ENCODE assay signal across 1 cellular context in genomic region chr3:130893240-130894129, GRCh38.
TF ChIP-seq lines count a peak whose summit lies in the region.

TSS of gene ATP2C1 (plus strand) at chr3:130894084. CDS start at chr3:130894770, 686 bp downstream.

TF ChIP-seq in SK-N-SH, 30 proteins besides CTCF, POLR2A, EP300 and RAD21 (continued from another document):
- TF ChIP-seq USF1 (IDR thresholded peaks at IDR 0.05; ENCODE audit: borderline replicate concordance, low read depth): no peak
- no peak for TF ChIP-seq FOSL2 (IDR thresholded peaks at IDR 0.05; ENCODE audit: borderline replicate concordance, low read depth)
- TF ChIP-seq USF2 (IDR thresholded peaks at IDR 0.05; ENCODE audit: borderline replicate concordance, low read depth, low read length): no peak
- no peak for TF ChIP-seq RFX5 (IDR thresholded peaks at IDR 0.05; ENCODE audit: low read length)
- peak; percentile 84 for TF ChIP-seq YY1 (IDR thresholded peaks at IDR 0.05; ENCODE audit: low read depth)
- peak; percentile 77 for TF ChIP-seq GABPA (IDR thresholded peaks at IDR 0.05; ENCODE audit: low read depth)
- TF ChIP-seq FOXM1 (IDR thresholded peaks at IDR 0.05; ENCODE audit: low read depth): no peak
- TF ChIP-seq IRF3 (IDR thresholded peaks at IDR 0.05; ENCODE audit: low read depth, low read length): no peak
- TF ChIP-seq RCOR1 (IDR thresholded peaks at IDR 0.05; ENCODE audit: low read length): 0 out of 2 replicates have a peak, but pooled peaks have one; percentile 4
- no peak for TF ChIP-seq RXRA (IDR thresholded peaks at IDR 0.05; ENCODE audit: borderline replicate concordance, low read depth)
- no peak for TF ChIP-seq JUND (IDR thresholded peaks at IDR 0.05)
TF ChIP-seq in SK-N-SH: peak in this region for 13.
